ENCODE assay signal across 11 cellular contexts in genomic region chr3:25453521-25454410, GRCh38. TPM values are rescaled to one million over a fixed set of nuclear protein-coding genes. Genes with fewer than 3 reads are reported as not detected.
DNase-seq lines count a peak whose midpoint lies in the region; ATAC-seq, FAIRE-seq and TF ChIP-seq lines count a peak whose summit lies in the region.
"Had no signal": no experiment of that assay in that cellular context is flagged by ENCODE, and none has a peak within 500 bp of the region (broad histone marks: within the 10 kb centered on the region; RNA-seq: fewer than 3 reads in every experiment).

No MANE protein-coding gene starts in this region.

- no peaks in the 10 kb centered on the region for H3K36me3 ChIP-seq in upper lobe of right lung
- H3K36me3 ChIP-seq in small intestine (ENCODE audit: control insufficient read depth in 2 of 2, insufficient read depth in 2 of 2, low read length in 2 of 2) = no peaks in the 10 kb centered on the region
- H3K36me3 ChIP-seq: adrenal gland had no signal

- intact Hi-C loops in upper lobe of right lung (cut with DNase I) = no loop called here
- intact Hi-C loops in activated CD4-positive, alpha-beta T cell treated with anti-CD3 and anti-CD28 coated beads for 36 hours (cut with DNase I, micrococcal nuclease) = no loop called here

- POLR2A ChIA-PET in activated CD4-positive, alpha-beta T cell treated with anti-CD3 and anti-CD28 coated beads for 36 hours (lab: Charles Lee) = no interaction called here
- POLR2A ChIA-PET in HEK293T (lab: Yijun Ruan, JAX) = interaction anchor here (0.6 to 1.0 kb wide), 2 partner anchors 23 to 26 kb away, joined by 3 to 4 read pairs; partner anchors contain the start of gene RARB

- peak; percentile 90 for DNase-seq in HFF-Myc (ENCODE audit: extremely low read depth, low read depth)
- DNase-seq in left kidney (ENCODE audit: low read depth, low spot score) = peak; percentile 73
- DNase-seq in upper lobe of right lung = no peak
- no peak for DNase-seq in activated CD4-positive, alpha-beta T cell treated with anti-CD3 and anti-CD28 coated beads for 36 hours
- DNase-seq in HEK293T (ENCODE audit: extremely low spot score) = no peak
- no peak for DNase-seq in small intestine
- DNase-seq: adrenal gland, hippocampal formation, Karpas-422 had no signal

- WGBS in small intestine, 3 donors = 76 to 85% (median 83%) methylated on average over 18 of the region's 18 CpGs

- TF ChIP-seq CTCF in HFF-Myc (IDR thresholded peaks at IDR 0.05; ENCODE audit: low read depth, low read length, missing control alignments) (no peak), brain (conservative IDR thresholded peaks at IDR 0.05) (no peak), upper lobe of right lung (IDR thresholded peaks at IDR 0.05) (no peak)

- H3K4me3 Mint-ChIP-seq in brain = peak overlapping the region in 3 of 5 experiments; percentile 32 to 56 (median 55)
- H3K4me3 Mint-ChIP-seq in activated CD4-positive, alpha-beta T cell treated with anti-CD3 and anti-CD28 coated beads for 36 hours = no peak overlapping the region

- H3K9me3 Mint-ChIP-seq in brain = peaks cover 0 to 15% (median 9%) of the 10 kb centered on the region in 5 experiments
- H3K9me3 Mint-ChIP-seq in activated CD4-positive, alpha-beta T cell treated with anti-CD3 and anti-CD28 coated beads for 36 hours (ENCODE audit: low read depth) = no peaks in the 10 kb centered on the region

- H3K27ac ChIP-seq in upper lobe of right lung = peak overlapping the region; percentile 61
- H3K27ac ChIP-seq in small intestine (ENCODE audit: low read depth in 1 of 2, low read length in 1 of 2) = no peak overlapping the region

- H3K27me3 Mint-ChIP-seq in brain = peaks cover 15% of the 10 kb centered on the region
- peaks cover 1% of the 10 kb centered on the region for H3K27me3 Mint-ChIP-seq in activated CD4-positive, alpha-beta T cell treated with anti-CD3 and anti-CD28 coated beads for 36 hours

- H3K9me3 ChIP-seq in upper lobe of right lung (no peaks in the 10 kb centered on the region), small intestine (ENCODE audit: control insufficient read depth, low read depth) (no peaks in the 10 kb centered on the region)
- H3K9me3 ChIP-seq: adrenal gland had no signal

- H3K4me1 ChIP-seq in upper lobe of right lung (peaks cover 33% of the 10 kb centered on the region), small intestine (ENCODE audit: control insufficient read depth in 2 of 2, insufficient read depth in 1 of 2, low read depth in 1 of 2, low read length in 1 of 2) (peaks cover 0 to 3% of the 10 kb centered on the region in 2 donors)

- peaks cover 78% of the 10 kb centered on the region for H3K4me1 Mint-ChIP-seq in brain
- no peaks in the 10 kb centered on the region for H3K4me1 Mint-ChIP-seq in activated CD4-positive, alpha-beta T cell treated with anti-CD3 and anti-CD28 coated beads for 36 hours

- peak overlapping the region; percentile 23 to 86 (median 76) for H3K27ac Mint-ChIP-seq in brain
- H3K27ac Mint-ChIP-seq in activated CD4-positive, alpha-beta T cell treated with anti-CD3 and anti-CD28 coated beads for 36 hours = no peak overlapping the region

- FAIRE-seq in small intestine (lab: Jason Lieb, UNC) = no peak

- H3K4me3 ChIP-seq in HFF-Myc (replicated peaks; ENCODE audit: low read depth, low read length) (peak overlapping the region; percentile 33), upper lobe of right lung (peak overlapping the region; percentile 15), small intestine (ENCODE audit: low read depth in 1 of 2, low read length in 2 of 2) (no peak overlapping the region)
- H3K4me3 ChIP-seq: adrenal gland had no signal

- H3K27me3 ChIP-seq in upper lobe of right lung (no peaks in the 10 kb centered on the region), small intestine (ENCODE audit: control insufficient read depth in 2 of 2, insufficient read depth in 2 of 2, low read length in 2 of 2) (no peaks in the 10 kb centered on the region)
- H3K27me3 ChIP-seq: adrenal gland had no signal

- CTCF ChIA-PET in activated CD4-positive, alpha-beta T cell treated with anti-CD3 and anti-CD28 coated beads for 36 hours (lab: Charles Lee) = interaction anchor here (1.0 kb wide), 1 partner anchor 10 kb away, joined by 4 read pairs; no protein-coding TSS in a partner anchor
- CTCF ChIA-PET in HEK293T (lab: Yijun Ruan, JAX) = no interaction called here

- no peak for ATAC-seq in upper lobe of right lung
- no peak for ATAC-seq in activated CD4-positive, alpha-beta T cell treated with anti-CD3 and anti-CD28 coated beads for 36 hours

- H3K36me3 Mint-ChIP-seq in brain = peaks cover 6% of the 10 kb centered on the region
- no peaks in the 10 kb centered on the region for H3K36me3 Mint-ChIP-seq in activated CD4-positive, alpha-beta T cell treated with anti-CD3 and anti-CD28 coated beads for 36 hours (ENCODE audit: low read depth)

TF ChIP-seq in HEK293T, 16 proteins besides CTCF, POLR2A, EP300 and RAD21:
- TF ChIP-seq SP1 (IDR thresholded peaks at IDR 0.05) (no peak), NFRKB (IDR thresholded peaks at IDR 0.05) (no peak), FOXK2 (IDR thresholded peaks at IDR 0.05) (no peak), HDGF (IDR thresholded peaks at IDR 0.05; ENCODE audit: borderline replicate concordance) (no peak), CTBP1 (IDR thresholded peaks at IDR 0.05; ENCODE audit: borderline replicate concordance) (no peak), L3MBTL2 (conservative IDR thresholded peaks at IDR 0.05) (no peak), ARNT (IDR thresholded peaks at IDR 0.05) (no peak), BHLHE40 (IDR thresholded peaks at IDR 0.05; ENCODE audit: borderline replicate concordance) (no peak), LEF1 (IDR thresholded peaks at IDR 0.05; ENCODE audit: borderline replicate concordance) (no peak), ZNF384 (IDR thresholded peaks at IDR 0.05) (no peak), TARDBP (IDR thresholded peaks at IDR 0.05) (no peak), PKNOX1 (IDR thresholded peaks at IDR 0.05) (no peak)

RNA-seq across cellular contexts. Expression of gene RARB, which starts 25.7 kb away (rescaled TPM):
- polyA plus RNA-seq in brain (ENCODE audit: insufficient read depth, low read depth, low replicate concordance) (3.7 TPM), small intestine (1 to 10 TPM in 1 of 3 donors, under 1 TPM in 2; 0.27 to 1.3 (median 0.45) TPM)
- 5.8 TPM for total RNA-seq in upper lobe of right lung
- not detected for total RNA-seq in activated CD4-positive, alpha-beta T cell treated with anti-CD3 and anti-CD28 coated beads for 36 hours
- total RNA-seq: activated CD8-positive, alpha-beta memory T cell treated with anti-CD3 and anti-CD28 coated beads for 36 hours had no signal

Comparison
In these comparisons a context has a peak if more than half of its experiments do, and no peak if none do; other contexts are left out.
1. DNase-seq: peak in HFF-Myc (single experiment) and left kidney (single experiment); none in upper lobe of right lung (single experiment), activated CD4-positive, alpha-beta T cell treated with anti-CD3 and anti-CD28 coated beads for 36 hours (single experiment), HEK293T (single experiment) and small intestine (single experiment).
2. H3K4me3 ChIP-seq: peak in HFF-Myc (single experiment) and upper lobe of right lung (single experiment); none in small intestine (0 of 2).